Comparison of ENCODE assay signal across 22 cellular contexts in genomic region chr2:5493256-5493655, GRCh38.
DNase-seq lines count a peak whose midpoint lies in the region; ATAC-seq and TF ChIP-seq lines count a peak whose summit lies in the region.
"Had no signal": no experiment of that assay in that cellular context is flagged by ENCODE, and none has a peak within 500 bp of the region (broad histone marks: within the 10 kb centered on the region; RNA-seq: fewer than 3 reads in every experiment).

No MANE protein-coding gene starts in this region.

- no peak overlapping the region for H3K14ac ChIP-seq in neuronal stem cell (ENCODE audit: low read length)

- no peak for TF ChIP-seq CTCF in C4-2B (conservative IDR thresholded peaks at IDR 0.05)
- TF ChIP-seq CTCF in VCaP (conservative IDR thresholded peaks at IDR 0.05): no peak
- TF ChIP-seq CTCF in psoas muscle (IDR thresholded peaks at IDR 0.05): no peak

- intact Hi-C loops in psoas muscle (cut with DNase I): no loop called here

- H3K18ac ChIP-seq in neuronal stem cell (ENCODE audit: low read length): peak overlapping the region; percentile 90

- H3K27me3 ChIP-seq in neuronal stem cell (ENCODE audit: control insufficient read depth in 3 of 3, insufficient read depth in 3 of 3, low read depth in 1 of 3, low read length in 3 of 3) (no peaks in the 10 kb centered on the region), psoas muscle (ENCODE audit: insufficient read depth in 3 of 3, low read length in 2 of 3) (no peaks in the 10 kb centered on the region)
- H3K27me3 ChIP-seq: BE2C; BLaER1 treated with 17β-estradiol and CSF1 and Interleukin-3, amounts not matched to agents 10 nM and 100 nM had no signal

- peak overlapping the region; percentile 77 for H2BK5ac ChIP-seq in neuronal stem cell (ENCODE audit: low read length)

- H2AFZ ChIP-seq in neuronal stem cell (ENCODE audit: low read length): no peak overlapping the region
- H2AFZ ChIP-seq: GM23248 had no signal

- peak overlapping the region; percentile 64 for H2BK120ac ChIP-seq in neuronal stem cell (ENCODE audit: low read depth, low read length)

- peak overlapping the region; percentile 92 for H2BK12ac ChIP-seq in neuronal stem cell (ENCODE audit: low read length)

- no peak for DNase-seq in neuronal stem cell (ENCODE audit: low spot score)
- DNase-seq in NK-92 (lab: John Stamatoyannopoulos, UW; ENCODE audit: unreplicated experiment): no peak
- no peak for DNase-seq in psoas muscle
- no peak for DNase-seq in NCI-H345 (lab: John Stamatoyannopoulos, UW)
- DNase-seq: 8988T; ACHN; AML-193; BE2C; CD4-positive, CD25-positive, alpha-beta regulatory T cell; CD8-positive, alpha-beta memory T cell; DMS 273 treated with DMSO at 0.1 percent for 48 hours; DMS79; EL; GDM1; GM23248; HFFc6 had no signal

- H4K91ac ChIP-seq in neuronal stem cell (ENCODE audit: low read depth, low read length, poor library complexity): no peak overlapping the region

- ATAC-seq in psoas muscle: no peak
- ATAC-seq: A549, GM12878 had no signal

- H3K4me1 ChIP-seq in neuronal stem cell (ENCODE audit: control insufficient read depth in 2 of 2, insufficient read depth in 1 of 2, low read depth in 1 of 2, low read length in 2 of 2): peaks cover 0 to 10% of the 10 kb centered on the region in 2 donors
- H3K4me1 ChIP-seq in psoas muscle: no peaks in the 10 kb centered on the region
- H3K4me1 ChIP-seq: A549; BE2C; BLaER1 treated with 17β-estradiol and CSF1 and Interleukin-3, amounts not matched to agents 10 nM and 100 nM; HAP-1 had no signal

- peak overlapping the region; percentile 95 for H2AK5ac ChIP-seq in neuronal stem cell (ENCODE audit: low read depth, low read length)

- H3K4me3 ChIP-seq in neuronal stem cell (ENCODE audit: low read length in 2 of 2) (no peak overlapping the region), psoas muscle (no peak overlapping the region)
- H3K4me3 ChIP-seq: A549; BLaER1 treated with 17β-estradiol and CSF1 and Interleukin-3, amounts not matched to agents 10 nM and 100 nM; GM12878; GM23248; HAP-1 had no signal

- H3K4me2 ChIP-seq in neuronal stem cell (ENCODE audit: insufficient read depth, low read length, poor library complexity, severe bottlenecking): no peak overlapping the region
- H3K4me2 ChIP-seq: A549; BLaER1 treated with 17β-estradiol and CSF1 and Interleukin-3, amounts not matched to agents 10 nM and 100 nM had no signal

- H3K9ac ChIP-seq in neuronal stem cell (ENCODE audit: low read depth, low read length, poor library complexity): no peak overlapping the region
- H3K9ac ChIP-seq: BLaER1 treated with 17β-estradiol and CSF1 and Interleukin-3, amounts not matched to agents 10 nM and 100 nM; GM23248 had no signal

- H4K8ac ChIP-seq in neuronal stem cell (ENCODE audit: low read depth, low read length): no peak overlapping the region

- WGBS in neuronal stem cell (ENCODE audit: extremely low coverage in 2 of 2, insufficient read length in 2 of 2, insufficient replicate concordance in 1 of 2), 2 donors: no CpG with 5 or more reads among the region's 17 CpGs
- 91 to 96% (median 91%) methylated on average over 17 of the region's 17 CpGs for WGBS in psoas muscle, 3 donors

- H3K9me3 ChIP-seq in neuronal stem cell (replicated peaks in 1 of 2; ENCODE audit: control insufficient read depth in 2 of 2, insufficient read depth in 1 of 2, low read depth in 1 of 2, low read length in 2 of 2): peaks cover 0 to under 1% of the 10 kb centered on the region in 2 donors
- H3K9me3 ChIP-seq in psoas muscle: no peaks in the 10 kb centered on the region
- H3K9me3 ChIP-seq: A549; BE2C; BLaER1 treated with 17β-estradiol and CSF1 and Interleukin-3, amounts not matched to agents 10 nM and 100 nM; HAP-1 had no signal

- H2BK15ac ChIP-seq in neuronal stem cell (ENCODE audit: low read length): peak overlapping the region; percentile 46

- H3K79me1 ChIP-seq in neuronal stem cell (ENCODE audit: low read depth, low read length): no peaks in the 10 kb centered on the region

- H3K27ac ChIP-seq in C4-2B (peak overlapping the region; percentile 96), VCaP (peak overlapping the region; percentile 59; the same call in 1 of the 2 replicates), neuronal stem cell (replicated peaks; ENCODE audit: low read length) (no peak overlapping the region), psoas muscle (no peak overlapping the region)
- H3K27ac ChIP-seq: A549; BLaER1 treated with 17β-estradiol and CSF1 and Interleukin-3, amounts not matched to agents 10 nM and 100 nM; GM23248 had no signal

- H3K4ac ChIP-seq in neuronal stem cell (ENCODE audit: low read length): no peak overlapping the region

- no peak overlapping the region for H3K23ac ChIP-seq in neuronal stem cell (ENCODE audit: low read depth, low read length, poor library complexity)

- H3K36me3 ChIP-seq in neuronal stem cell (replicated peaks in 1 of 2; ENCODE audit: control insufficient read depth in 2 of 2, insufficient read depth in 2 of 2, low read length in 2 of 2) (no peaks in the 10 kb centered on the region), psoas muscle (ENCODE audit: insufficient read depth in 1 of 2, low read depth in 1 of 2) (no peaks in the 10 kb centered on the region)
- H3K36me3 ChIP-seq: BE2C; BLaER1 treated with 17β-estradiol and CSF1 and Interleukin-3, amounts not matched to agents 10 nM and 100 nM; HAP-1 had no signal

Comparison
In these comparisons a context has a peak if more than half of its experiments do, and no peak if none do; other contexts are left out.
1. H3K27ac ChIP-seq: peak in C4-2B (single experiment) and VCaP (single experiment); none in neuronal stem cell (single experiment) and psoas muscle (single experiment).